In the genomic region with DNA sequence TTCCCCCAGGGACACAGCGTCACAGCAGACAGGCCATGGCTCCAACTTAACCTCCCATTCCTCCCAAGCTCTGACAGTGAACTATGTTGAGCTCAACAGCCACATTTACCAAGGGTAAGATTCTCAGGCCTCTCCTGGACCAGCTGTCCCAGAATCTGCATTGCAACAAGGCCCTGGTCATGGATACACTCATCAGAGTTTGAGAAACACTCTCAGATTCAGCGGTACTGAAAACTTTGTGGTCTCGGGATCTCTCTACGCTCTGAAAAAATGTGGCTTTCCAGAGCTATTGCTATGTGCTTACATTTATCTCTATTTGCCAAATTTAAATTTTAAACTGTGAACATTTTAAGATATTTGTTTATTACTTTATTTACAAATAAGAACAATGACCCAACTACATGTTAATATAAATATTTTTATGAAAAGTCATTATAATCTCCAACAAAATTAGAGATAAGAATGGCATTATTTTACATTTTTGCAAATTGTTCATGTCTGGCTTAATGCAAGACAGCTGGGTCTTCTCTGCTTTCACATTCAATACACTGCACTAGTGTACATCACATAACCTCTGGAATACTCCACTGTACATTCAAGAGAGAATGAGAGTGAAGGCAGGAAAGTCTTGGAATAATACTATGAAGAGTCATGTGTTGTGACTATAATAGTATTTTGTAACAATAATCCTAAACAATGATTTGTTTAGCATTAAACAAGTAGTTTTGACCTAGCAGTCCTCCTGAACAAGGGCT, we compare ENCODE assay signal across 17 cellular contexts.
DNase-seq lines count a peak whose midpoint lies in the region; ATAC-seq and TF ChIP-seq lines count a peak whose summit lies in the region.
"Had no signal": no experiment of that assay in that cellular context is flagged by ENCODE, and none has a peak within 500 bp of the region (broad histone marks: within the 10 kb centered on the region; RNA-seq: fewer than 3 reads in every experiment).

No MANE protein-coding gene starts in this region.

- peaks cover 6% of the 10 kb centered on the region for H3K27me3 Mint-ChIP-seq in nephron (ENCODE audit: low read depth)

- H3K9ac ChIP-seq in adipocyte (ENCODE audit: low read length), result no peak overlapping the region
- H3K9ac ChIP-seq: BLaER1 had no signal

- DNase-seq in AG04450 (ENCODE audit: low read depth, low spot score) (peak; percentile 59), adipocyte (ENCODE audit: low read depth) (peak; percentile 54), fibroblast of villous mesenchyme (ENCODE audit: low read depth) (peak; percentile 73), cortex of kidney (lab: John Stamatoyannopoulos, UW) (no peak), tibial artery (no peak)
- DNase-seq: Caco-2; CD8-positive, alpha-beta memory T cell; DND-41; GDM1; KG1 had no signal

- H3K36me3 Mint-ChIP-seq in nephron (ENCODE audit: low read depth), result peaks cover 4% of the 10 kb centered on the region
- H3K36me3 Mint-ChIP-seq: IgD-negative memory B cell had no signal

- no peak overlapping the region for H3K4me3 Mint-ChIP-seq in nephron
- H3K4me3 Mint-ChIP-seq: CD8-positive, alpha-beta memory T cell; IgD-negative memory B cell had no signal

- H3K9me3 Mint-ChIP-seq in nephron, result peaks cover 22% of the 10 kb centered on the region

- H3K4me1 ChIP-seq in adipocyte (ENCODE audit: control insufficient read depth, insufficient read depth, low read length) (no peaks in the 10 kb centered on the region), tibial artery (no peaks in the 10 kb centered on the region)
- H3K4me1 ChIP-seq: HAP-1 had no signal

- TF ChIP-seq CTCF in AG04450 (IDR thresholded peaks at IDR 0.05; ENCODE audit: low read depth, low read length), result no peak
- TF ChIP-seq CTCF in fibroblast of villous mesenchyme (IDR thresholded peaks at IDR 0.05; ENCODE audit: insufficient read depth, low read depth, low read length), result no peak
- TF ChIP-seq CTCF in nephron (IDR thresholded peaks at IDR 0.05; ENCODE audit: unreplicated experiment in 3 of 3), result no peak
- no peak for TF ChIP-seq CTCF in tibial artery (IDR thresholded peaks at IDR 0.05)

- no peaks in the 10 kb centered on the region for H3K36me3 ChIP-seq in adipocyte (ENCODE audit: control insufficient read depth, insufficient read depth, low read length, severe bottlenecking)
- H3K36me3 ChIP-seq in tibial artery, result no peaks in the 10 kb centered on the region
- H3K36me3 ChIP-seq: BLaER1, HAP-1 had no signal

- ATAC-seq in GM21737 (IDR thresholded peaks at IDR 0.05; ENCODE audit: unreplicated experiment) (no peak), GM21390 (IDR thresholded peaks at IDR 0.05; ENCODE audit: unreplicated experiment) (no peak)

- CTCF ChIA-PET in AG04450 (lab: Charles Lee), result no interaction called here

- peaks cover 9% of the 10 kb centered on the region for H3K9me3 ChIP-seq in AG04450 (ENCODE audit: control insufficient read depth, insufficient read depth, low read length)
- peaks cover 20% of the 10 kb centered on the region for H3K9me3 ChIP-seq in adipocyte (ENCODE audit: control insufficient read depth, low read length)
- H3K9me3 ChIP-seq in tibial artery, result peaks cover 0 to 7% (median 4%) of the 10 kb centered on the region in 3 donors
- H3K9me3 ChIP-seq: HAP-1 had no signal

- peaks cover 5% of the 10 kb centered on the region for H3K4me1 Mint-ChIP-seq in nephron
- H3K4me1 Mint-ChIP-seq: CD8-positive, alpha-beta memory T cell; IgD-negative memory B cell had no signal

- H3K27ac Mint-ChIP-seq in nephron, result peak overlapping the region; percentile 66 to 91 (median 83)

- H3K4me3 ChIP-seq in AG04450 (ENCODE audit: low read depth, low read length), result no peak overlapping the region
- no peak overlapping the region for H3K4me3 ChIP-seq in adipocyte (ENCODE audit: low read length)
- no peak overlapping the region for H3K4me3 ChIP-seq in fibroblast of villous mesenchyme (ENCODE audit: low read depth, low read length)
- H3K4me3 ChIP-seq in tibial artery, result no peak overlapping the region
- H3K4me3 ChIP-seq: BLaER1, HAP-1 had no signal

- intact Hi-C loops in tibial artery (cut with DNase I; ENCODE audit: low total_unique reads), result no loop called here

- POLR2A ChIA-PET in AG04450 (lab: Yijun Ruan, JAX), result interaction anchor here (0.6 to 0.9 kb wide), 3 partner anchors 10 to 74 kb away, joined by 3 to 6 read pairs (median 4); no protein-coding TSS in a partner anchor

- H3K27ac ChIP-seq in AG04450 (ENCODE audit: low read depth, low read length) (peak overlapping the region; percentile 91), tibial artery (no peak overlapping the region)
- H3K27ac ChIP-seq: 22Rv1, BLaER1 had no signal

- H3K27me3 ChIP-seq in AG04450 (ENCODE audit: control insufficient read depth, insufficient read depth, low read length) (no peaks in the 10 kb centered on the region), adipocyte (replicated peaks; ENCODE audit: control insufficient read depth, insufficient read depth, low read length) (no peaks in the 10 kb centered on the region), tibial artery (no peaks in the 10 kb centered on the region)
- H3K27me3 ChIP-seq: BLaER1 had no signal

Comparison
In these comparisons a context has a peak if more than half of its experiments do, and no peak if none do; other contexts are left out.
1. DNase-seq: peak in AG04450 (single experiment), adipocyte (single experiment) and fibroblast of villous mesenchyme (single experiment); none in cortex of kidney (single experiment) and tibial artery (0 of 2).